In the genomic region with DNA sequence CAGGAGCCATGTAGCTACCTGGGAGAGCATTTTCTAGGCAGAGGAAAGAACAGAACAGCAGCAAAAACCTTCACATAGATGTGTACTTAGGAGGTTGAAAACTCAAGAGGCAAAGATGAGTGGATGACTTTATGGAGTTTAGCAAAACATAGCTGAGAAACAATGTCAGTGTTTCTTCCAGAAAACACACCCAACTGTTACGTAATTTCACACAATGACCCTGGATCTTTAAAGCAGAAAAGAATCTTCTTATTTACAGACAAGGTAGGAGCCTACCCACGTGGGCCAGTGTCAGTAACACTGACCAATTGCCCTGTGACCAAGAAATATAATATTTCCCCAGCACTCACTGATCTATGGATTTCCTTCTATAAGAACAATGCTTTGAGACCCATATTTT, we compare ENCODE assay signal across 1 cellular context.
TF ChIP-seq lines count a peak whose summit lies in the region.

No MANE protein-coding gene starts in this region.

TF ChIP-seq in H1, 55 proteins besides CTCF, POLR2A, EP300 and RAD21:
- TF ChIP-seq CEBPB (IDR thresholded peaks at IDR 0.05; ENCODE audit: low read depth, low read length), result no peak; the same call in 1 of the 2 replicates
- TF ChIP-seq RNF2 (IDR thresholded peaks at IDR 0.05; ENCODE audit: borderline replicate concordance, low read depth, low read length, missing control alignments, poor library complexity, severe bottlenecking), result no peak
- no peak for TF ChIP-seq CREB1 (IDR thresholded peaks at IDR 0.05)
- no peak for TF ChIP-seq RBBP5 (IDR thresholded peaks at IDR 0.05; ENCODE audit: borderline replicate concordance, low read depth, low read length)
- no peak for TF ChIP-seq JUND (IDR thresholded peaks at IDR 0.05; ENCODE audit: low read length)
- no peak for TF ChIP-seq ZNF274 (IDR thresholded peaks at IDR 0.05; ENCODE audit: borderline replicate concordance, extremely low read depth, low read length)
- no peak for TF ChIP-seq POLR2AphosphoS5 (IDR thresholded peaks at IDR 0.05; ENCODE audit: low read depth, low read length)
- TF ChIP-seq CBX5 (IDR thresholded peaks at IDR 0.05; ENCODE audit: low read depth, low read length), result no peak
- no peak for TF ChIP-seq CHD1 (IDR thresholded peaks at IDR 0.05; ENCODE audit: low read depth, low read length)
